In genomic region chr19:36821758-36822157, GRCh38 we compare ENCODE assay signal across 1 cellular context.
TF ChIP-seq lines count a peak whose summit lies in the region.

No MANE protein-coding gene starts in this region.

TF ChIP-seq in A549, 52 proteins besides CTCF, POLR2A, EP300 and RAD21:
- TF ChIP-seq POLR2AphosphoS2 (conservative IDR thresholded peaks at IDR 0.05; ENCODE audit: low read length) (no peak), E2F6 (IDR thresholded peaks at IDR 0.05; ENCODE audit: borderline replicate concordance, low read depth) (no peak), RFX5 (IDR thresholded peaks at IDR 0.05) (no peak), USF2 (IDR thresholded peaks at IDR 0.05) (no peak), FOSB (CRISPR knock-in tag; IDR thresholded peaks at IDR 0.05) (no peak), HOXB5 (CRISPR knock-in tag; IDR thresholded peaks at IDR 0.05) (no peak), CEBPB (IDR thresholded peaks at IDR 0.05) (no peak), KDM1A (IDR thresholded peaks at IDR 0.05; ENCODE audit: low read depth) (no peak), JUNB (IDR thresholded peaks at IDR 0.05) (no peak), HOXB13 (CRISPR knock-in tag; IDR thresholded peaks at IDR 0.05; ENCODE audit: low read depth) (no peak), HEYL (CRISPR knock-in tag; IDR thresholded peaks at IDR 0.05) (no peak), TFCP2L1 (CRISPR knock-in tag; IDR thresholded peaks at IDR 0.05) (no peak), NPAS2 (CRISPR knock-in tag; IDR thresholded peaks at IDR 0.05; ENCODE audit: borderline replicate concordance) (no peak), RARB (CRISPR knock-in tag; IDR thresholded peaks at IDR 0.05) (no peak), CHD2 (IDR thresholded peaks at IDR 0.05; ENCODE audit: low read length, partially characterized antibody) (no peak), ELK1 (IDR thresholded peaks at IDR 0.05; ENCODE audit: low read depth, low read length) (no peak)
TF ChIP-seq in A549: peak in this region for 0.
